In the genomic region with DNA sequence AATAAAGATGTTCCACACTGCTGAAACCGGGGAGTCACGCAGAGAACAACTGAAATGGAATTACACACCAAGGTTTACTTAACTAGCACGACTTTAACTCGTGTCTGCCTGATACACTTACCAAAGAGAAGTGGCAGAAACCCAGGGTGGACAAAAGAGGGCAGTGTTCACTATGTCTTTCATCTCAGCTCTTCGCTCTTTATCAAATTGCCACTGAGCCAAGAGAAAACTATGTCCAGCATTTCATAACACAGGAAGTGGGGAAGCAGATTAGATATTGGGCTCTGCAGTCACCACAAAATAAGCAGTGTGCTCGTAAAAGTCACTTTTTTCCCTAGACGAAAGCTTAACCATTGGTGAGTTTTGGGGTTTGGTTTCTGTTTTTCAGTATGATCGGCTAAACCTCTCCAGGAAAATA, we compare ENCODE assay signal across 8 cellular contexts.
DNase-seq lines count a peak whose midpoint lies in the region; ATAC-seq and TF ChIP-seq lines count a peak whose summit lies in the region.

No MANE protein-coding gene starts in this region.

- no peak overlapping the region for H3K4me3 ChIP-seq in WERI-Rb-1 (ENCODE audit: low read depth, low read length)

- H3K27ac ChIP-seq in WERI-Rb-1, result no peak overlapping the region

- peak; percentile 66 for ATAC-seq in GM21619 (IDR thresholded peaks at IDR 0.05; ENCODE audit: unreplicated experiment)
- no peak for ATAC-seq in HG02885 (IDR thresholded peaks at IDR 0.05; ENCODE audit: poor library complexity, unreplicated experiment)
- ATAC-seq in GM19452 (IDR thresholded peaks at IDR 0.05; ENCODE audit: unreplicated experiment), result no peak

- no peaks in the 10 kb centered on the region for H3K36me3 ChIP-seq in WERI-Rb-1

- peaks cover 73% of the 10 kb centered on the region for H3K27me3 ChIP-seq in WERI-Rb-1 (ENCODE audit: insufficient read depth, low read depth, severe bottlenecking)

- DNase-seq in COR-L47 (lab: John Stamatoyannopoulos, UW) (peak; percentile 55), NCI-H2107 treated with DMSO at 0.1 percent for 48 hours (lab: John Stamatoyannopoulos, UW; ENCODE audit: unreplicated experiment) (peak; percentile 21), WERI-Rb-1 (no peak), germinal center (ENCODE audit: low spot score) (peak; percentile 37), osteocyte (ENCODE audit: extremely low spot score, unreplicated experiment) (no peak)

- no peaks in the 10 kb centered on the region for H3K36me3 Mint-ChIP-seq in osteocyte (ENCODE audit: unreplicated experiment)

- TF ChIP-seq CTCF in WERI-Rb-1 (IDR thresholded peaks at IDR 0.05; ENCODE audit: low read depth, low read length), result peak; percentile 64
- TF ChIP-seq CTCF in osteocyte (IDR thresholded peaks at IDR 0.05), result peak; percentile 87

- no peaks in the 10 kb centered on the region for H3K9me3 Mint-ChIP-seq in osteocyte (ENCODE audit: unreplicated experiment)

- no peaks in the 10 kb centered on the region for H3K9me3 ChIP-seq in WERI-Rb-1 (ENCODE audit: severe bottlenecking)

- peak overlapping the region; percentile 55 for H3K4me3 Mint-ChIP-seq in osteocyte (ENCODE audit: unreplicated experiment)

- H3K27ac Mint-ChIP-seq in osteocyte (ENCODE audit: unreplicated experiment), result peak overlapping the region; percentile 66

- no peaks in the 10 kb centered on the region for H3K27me3 Mint-ChIP-seq in osteocyte (ENCODE audit: unreplicated experiment)

- H3K4me1 Mint-ChIP-seq in osteocyte (ENCODE audit: unreplicated experiment), result peaks cover 47% of the 10 kb centered on the region

Comparison
In these comparisons a context has a peak if more than half of its experiments do, and no peak if none do; other contexts are left out.
1. DNase-seq: peak in COR-L47 (single experiment), NCI-H2107 treated with DMSO at 0.1 percent for 48 hours (single experiment) and germinal center (single experiment); none in WERI-Rb-1 (single experiment) and osteocyte (single experiment).